ENCODE assay signal across 11 cellular contexts in genomic region chr4:169293343-169294176, GRCh38. TPM values are rescaled to one million over a fixed set of nuclear protein-coding genes. Genes with fewer than 3 reads are reported as not detected.
DNase-seq lines count a peak whose midpoint lies in the region; ATAC-seq and FAIRE-seq lines count a peak whose summit lies in the region.
"Had no signal": no experiment of that assay in that cellular context is flagged by ENCODE, and none has a peak within 500 bp of the region (broad histone marks: within the 10 kb centered on the region; RNA-seq: fewer than 3 reads in every experiment).

No MANE protein-coding gene starts in this region.

- no peaks in the 10 kb centered on the region for H3K9me3 Mint-ChIP-seq in effector memory CD8-positive, alpha-beta T cell
- no peaks in the 10 kb centered on the region for H3K9me3 Mint-ChIP-seq in activated naive CD4-positive, alpha-beta T cell treated with anti-CD3 and anti-CD28 coated beads for 36 hours
- H3K9me3 Mint-ChIP-seq: activated T-cell treated with anti-CD3 and anti-CD28 coated beads, Interleukin-2, amount 50 U/mL, for 24 hours had no signal

- peak; percentile 98 for FAIRE-seq in GM18507 (lab: Jason Lieb, UNC)
- FAIRE-seq: islet of Langerhans had no signal

- peaks cover 4% of the 10 kb centered on the region for H3K36me3 Mint-ChIP-seq in effector memory CD8-positive, alpha-beta T cell (ENCODE audit: insufficient read depth)
- H3K36me3 Mint-ChIP-seq in activated naive CD4-positive, alpha-beta T cell treated with anti-CD3 and anti-CD28 coated beads for 36 hours (ENCODE audit: low read depth), result no peaks in the 10 kb centered on the region

- H3K4me3 Mint-ChIP-seq in effector memory CD8-positive, alpha-beta T cell, result no peak overlapping the region
- no peak overlapping the region for H3K4me3 Mint-ChIP-seq in activated naive CD4-positive, alpha-beta T cell treated with anti-CD3 and anti-CD28 coated beads for 36 hours
- H3K4me3 Mint-ChIP-seq: activated T-cell treated with anti-CD3 and anti-CD28 coated beads, Interleukin-2, amount 50 U/mL, for 24 hours had no signal

- no peaks in the 10 kb centered on the region for H3K4me1 Mint-ChIP-seq in effector memory CD8-positive, alpha-beta T cell (ENCODE audit: low read depth in 2 of 2)
- no peaks in the 10 kb centered on the region for H3K4me1 Mint-ChIP-seq in activated naive CD4-positive, alpha-beta T cell treated with anti-CD3 and anti-CD28 coated beads for 36 hours (ENCODE audit: low read depth)

- intact Hi-C loops in activated naive CD4-positive, alpha-beta T cell treated with anti-CD3 and anti-CD28 coated beads for 36 hours (cut with micrococcal nuclease), result no loop called here

- ATAC-seq in GM21619 (IDR thresholded peaks at IDR 0.05; ENCODE audit: unreplicated experiment), result peak; percentile 90
- ATAC-seq in HG03432 (IDR thresholded peaks at IDR 0.05; ENCODE audit: unreplicated experiment), result peak; percentile 92
- peak; percentile 22 for ATAC-seq in effector memory CD8-positive, alpha-beta T cell (replicated peaks)

- no peak for DNase-seq in GM18507 (ENCODE audit: extremely low spot score, insufficient read length, low read depth)
- no peak for DNase-seq in effector memory CD8-positive, alpha-beta T cell
- no peak for DNase-seq in amniotic stem cell (lab: John Stamatoyannopoulos, UW)
- no peak for DNase-seq in activated naive CD4-positive, alpha-beta T cell treated with anti-CD3 and anti-CD28 coated beads for 36 hours
- no peak for DNase-seq in A172 (ENCODE audit: low spot score)
- no peak for DNase-seq in HT-29 (ENCODE audit: low spot score)
- DNase-seq: activated T-cell treated with anti-CD3 and anti-CD28 coated beads, Interleukin-2, amount 50 U/mL, for 24 hours; dermis blood vessel endothelial cell had no signal

- CTCF ChIA-PET in activated naive CD4-positive, alpha-beta T cell treated with anti-CD3 and anti-CD28 coated beads for 36 hours (lab: Charles Lee), result no interaction called here

- H3K27me3 Mint-ChIP-seq in effector memory CD8-positive, alpha-beta T cell, result peaks cover 48 to 58% of the 10 kb centered on the region in 2 donors
- peaks cover 34% of the 10 kb centered on the region for H3K27me3 Mint-ChIP-seq in activated naive CD4-positive, alpha-beta T cell treated with anti-CD3 and anti-CD28 coated beads for 36 hours (ENCODE audit: low read depth)

- H3K27ac Mint-ChIP-seq in effector memory CD8-positive, alpha-beta T cell, result no peak overlapping the region
- no peak overlapping the region for H3K27ac Mint-ChIP-seq in activated naive CD4-positive, alpha-beta T cell treated with anti-CD3 and anti-CD28 coated beads for 36 hours
- H3K27ac Mint-ChIP-seq: activated T-cell treated with anti-CD3 and anti-CD28 coated beads, Interleukin-2, amount 50 U/mL, for 24 hours had no signal

RNA-seq across cellular contexts. Expression of gene SH3RF1, which starts 22.8 kb away (rescaled TPM):
- total RNA-seq in activated naive CD4-positive, alpha-beta T cell treated with anti-CD3 and anti-CD28 coated beads for 36 hours, result under 1 TPM; 0.22 to 0.55 TPM
- 8.3 and 11.0 TPM in 2 replicates for total RNA-seq in A172 (2014; rRNA removed; shearing (Covaris generic))
- 11.1 and 14.6 TPM in 2 replicates for total RNA-seq in HT-29 (2014; rRNA removed; shearing (Covaris generic))

Comparison
In these comparisons a context has a peak if more than half of its experiments do, and no peak if none do; other contexts are left out.
1. ATAC-seq: peak in every context shown above with its lines; median percentile 92 in HG03432; 90 in GM21619; 22 in effector memory CD8-positive, alpha-beta T cell.